Comparison of ENCODE assay signal across 21 cellular contexts in genomic region chr19:23547816-23548430, GRCh38.
"Had no signal": no experiment of that assay in that cellular context is flagged by ENCODE, and none has a peak within 500 bp of the region (broad histone marks: within the 10 kb centered on the region; RNA-seq: fewer than 3 reads in every experiment).

No MANE protein-coding gene starts in this region.

- ATAC-seq: activated CD4-positive, CD25-positive, alpha-beta regulatory T cell treated with anti-CD3 and anti-CD28 coated beads, Interleukin-2, amount 50 U/mL, for 24 hours; activated naive CD8-positive, alpha-beta T cell treated with anti-CD3 and anti-CD28 coated beads, Interleukin-2, amount 50 U/mL, for 24 hours; mucosa of descending colon; naive thymus-derived CD4-positive, alpha-beta T cell; psoas muscle; right cardiac atrium had no signal

- H3K27me3 ChIP-seq: colonic mucosa, heart left ventricle, neural progenitor cell, thyroid gland had no signal

- H3K4me3 ChIP-seq: colonic mucosa, heart left ventricle, mucosa of descending colon, neural progenitor cell, psoas muscle, thyroid gland had no signal

- H3K4me3 Mint-ChIP-seq: activated naive CD4-positive, alpha-beta T cell treated with anti-CD3 and anti-CD28 coated beads, Interleukin-2, amount 10 ng/mL, durations not matched to agents 7 days and 5 days; activated naive CD8-positive, alpha-beta T cell treated with anti-CD3 and anti-CD28 coated beads, Interleukin-2, amount 50 U/mL, for 24 hours; brain; central memory CD8-positive, alpha-beta T cell; naive thymus-derived CD4-positive, alpha-beta T cell; neural progenitor cell had no signal

- H3K9me3 ChIP-seq: colonic mucosa, mucosa of descending colon, psoas muscle, thyroid gland had no signal

- DNase-seq: activated CD4-positive, alpha-beta T cell treated with anti-CD3 and anti-CD28 coated beads, Interleukin-2, amount 50 U/mL, for 1 hour; activated CD8-positive, alpha-beta memory T cell treated with anti-CD3 and anti-CD28 coated beads for 24 hours; activated CD8-positive, alpha-beta memory T cell treated with anti-CD3 and anti-CD28 coated beads, Interleukin-2, amount 50 U/mL, for 48 hours; activated effector memory CD4-positive, alpha-beta T cell treated with Interleukin-2 at 50 U/mL for 16 hours; activated naive CD4-positive, alpha-beta T cell treated with anti-CD3 and anti-CD28 coated beads, Interleukin-2, amount 10 ng/mL, durations not matched to agents 7 days and 5 days; activated naive CD8-positive, alpha-beta T cell treated with anti-CD3 and anti-CD28 coated beads, Interleukin-2, amount 50 U/mL, for 24 hours; activated T-cell treated with anti-CD3 and anti-CD28 coated beads, Interleukin-2, amount 50 U/mL, for 48 hours; colonic mucosa; heart left ventricle; mesenchymal stem cell; mucosa of descending colon; naive thymus-derived CD4-positive, alpha-beta T cell; psoas muscle; right cardiac atrium; stimulated activated CD4-positive, alpha-beta T cell treated with anti-CD3 and anti-CD28 coated beads, Interleukin-2, amount 100 ng/mL, for 24 hours; stimulated activated naive CD4-positive, alpha-beta T cell treated with Interleukin-2 at 50 U/mL for 16 hours; thyroid gland had no signal

- H3K4me1 Mint-ChIP-seq: activated naive CD4-positive, alpha-beta T cell treated with anti-CD3 and anti-CD28 coated beads, Interleukin-2, amount 10 ng/mL, durations not matched to agents 7 days and 5 days; activated naive CD8-positive, alpha-beta T cell treated with anti-CD3 and anti-CD28 coated beads, Interleukin-2, amount 50 U/mL, for 24 hours; brain; central memory CD8-positive, alpha-beta T cell; naive thymus-derived CD4-positive, alpha-beta T cell; neural progenitor cell had no signal

- H3K36me3 Mint-ChIP-seq: activated naive CD4-positive, alpha-beta T cell treated with anti-CD3 and anti-CD28 coated beads, Interleukin-2, amount 10 ng/mL, durations not matched to agents 7 days and 5 days; brain; naive thymus-derived CD4-positive, alpha-beta T cell had no signal

- H3K27me3 Mint-ChIP-seq: activated naive CD4-positive, alpha-beta T cell treated with anti-CD3 and anti-CD28 coated beads, Interleukin-2, amount 10 ng/mL, durations not matched to agents 7 days and 5 days; activated naive CD8-positive, alpha-beta T cell treated with anti-CD3 and anti-CD28 coated beads, Interleukin-2, amount 50 U/mL, for 24 hours; brain; central memory CD8-positive, alpha-beta T cell; naive thymus-derived CD4-positive, alpha-beta T cell had no signal

- H3K27ac ChIP-seq: colonic mucosa, heart left ventricle, neural progenitor cell, psoas muscle, thyroid gland had no signal

- H3K36me3 ChIP-seq: colonic mucosa, heart left ventricle, neural progenitor cell, thyroid gland had no signal

- H3K4me1 ChIP-seq: colonic mucosa, neural progenitor cell, psoas muscle, thyroid gland had no signal

- H3K27ac Mint-ChIP-seq: activated naive CD4-positive, alpha-beta T cell treated with anti-CD3 and anti-CD28 coated beads, Interleukin-2, amount 10 ng/mL, durations not matched to agents 7 days and 5 days; activated naive CD8-positive, alpha-beta T cell treated with anti-CD3 and anti-CD28 coated beads, Interleukin-2, amount 50 U/mL, for 24 hours; brain; naive thymus-derived CD4-positive, alpha-beta T cell; neural progenitor cell had no signal
